In the genomic region with DNA sequence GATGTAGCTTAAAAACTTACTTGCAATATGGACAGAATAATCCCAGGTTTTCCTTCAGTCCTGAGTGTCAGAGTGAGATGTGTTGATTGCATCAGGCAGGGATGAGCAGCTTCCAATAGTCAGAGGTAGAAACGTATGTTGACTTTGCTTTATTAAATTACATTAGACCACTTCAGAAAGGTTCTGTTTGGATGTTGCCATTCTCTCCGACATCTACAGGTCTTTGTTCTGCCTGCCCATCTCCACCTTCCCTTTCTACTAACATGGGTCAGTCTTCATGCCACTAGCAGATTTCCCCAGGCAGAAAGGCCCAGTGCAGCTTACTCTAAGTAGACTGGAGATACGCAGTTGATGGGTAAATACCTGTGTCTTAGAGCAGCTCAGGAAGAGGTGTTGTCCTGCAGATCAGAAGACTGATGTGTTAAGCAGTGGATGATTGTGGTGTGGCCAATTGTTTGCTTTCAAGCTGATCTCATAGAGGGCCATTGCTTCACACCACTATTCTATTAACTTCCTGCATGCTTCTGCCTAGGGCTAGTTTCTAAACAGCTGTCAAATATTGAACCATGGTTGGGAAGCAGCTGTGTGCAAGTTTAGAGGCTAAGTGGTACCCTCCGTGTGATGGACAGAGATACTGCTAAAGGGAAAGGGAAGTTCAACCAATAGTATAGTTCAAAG, we compare ENCODE assay signal across 1 cellular context.
TF ChIP-seq lines count a peak whose summit lies in the region.

No MANE protein-coding gene starts in this region.

TF ChIP-seq in IMR-90, 13 proteins besides CTCF, POLR2A, EP300 and RAD21:
- TF ChIP-seq MAFK (IDR thresholded peaks at IDR 0.05; ENCODE audit: low read depth, low read length) (no peak), CEBPB (IDR thresholded peaks at IDR 0.05; ENCODE audit: low read depth, low read length) (peak; percentile 51), MXI1 (IDR thresholded peaks at IDR 0.05; ENCODE audit: borderline replicate concordance, low read depth, low read length) (no peak)
